Comparison of ENCODE assay signal across 8 cellular contexts in the genomic region with DNA sequence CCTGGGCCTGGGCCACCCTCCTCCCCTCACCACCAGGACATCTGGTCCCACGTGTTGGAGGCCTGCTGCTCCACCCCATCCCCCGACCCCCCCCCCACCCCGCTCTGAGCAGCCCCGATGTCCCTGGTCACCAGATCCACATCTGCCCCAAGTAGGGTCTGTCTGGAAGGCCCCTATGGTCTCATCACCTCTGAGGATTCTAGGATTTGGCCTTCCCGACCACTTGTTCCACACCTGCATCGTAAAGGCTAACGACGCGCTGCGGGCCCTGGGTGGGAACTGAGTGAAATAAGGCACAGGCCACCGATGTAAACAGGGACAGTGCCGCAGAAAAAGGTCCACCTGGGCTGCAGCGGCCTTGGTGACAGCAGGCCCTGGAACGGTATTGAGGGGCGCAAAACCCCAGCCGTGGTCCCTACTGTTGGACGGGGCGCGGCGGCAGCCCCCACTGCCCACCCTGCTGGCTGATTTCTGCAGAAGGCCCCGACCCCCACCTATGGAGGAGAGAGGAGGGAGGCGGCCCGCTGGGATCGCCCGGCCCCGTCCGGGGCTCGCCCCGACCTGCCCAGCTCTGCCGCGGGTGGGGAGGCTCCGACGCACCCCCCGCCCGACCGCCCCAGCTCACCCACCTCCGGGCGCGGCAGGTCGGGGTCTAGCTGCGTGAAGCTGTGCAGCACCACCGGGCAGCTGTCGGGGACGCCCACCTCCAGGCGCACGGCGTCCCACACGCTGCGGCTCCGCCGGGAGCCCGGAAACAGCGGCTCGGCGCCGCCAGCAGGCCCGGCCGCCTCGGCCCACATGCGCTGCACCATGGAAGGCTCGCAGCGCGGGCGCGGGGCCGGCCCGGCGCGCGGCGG. TPM values are rescaled to one million over a fixed set of nuclear protein-coding genes. Genes with fewer than 3 reads are reported as not detected.
A peak's percentile ranks its signal among the peaks of the same experiment; 100 is the strongest.
DNase-seq lines count a peak whose midpoint lies in the region; ATAC-seq, FAIRE-seq and TF ChIP-seq lines count a peak whose summit lies in the region.

No MANE protein-coding gene starts in this region.

- no peaks in the 10 kb centered on the region for H3K4me1 ChIP-seq in foreskin keratinocyte

- peak overlapping the region; percentile 71 for H3K4me3 ChIP-seq in GM08714 (ENCODE audit: low read length)

- no peak for TF ChIP-seq CTCF in foreskin keratinocyte (conservative IDR thresholded peaks at IDR 0.05)

- peak overlapping the region; percentile 80 for H3K4me3 Mint-ChIP-seq in T-helper 1 cell treated with Interleukin-12 subunit alpha and Interleukin-12 subunit beta and Interleukin-4 antibody, amounts not matched to agents 30 μg/mL and 1 μg/mL, for 36 hours

- H3K27me3 ChIP-seq in foreskin keratinocyte: peaks cover 9% of the 10 kb centered on the region

- peak; percentile 18 for ATAC-seq in HG02884 (IDR thresholded peaks at IDR 0.05; ENCODE audit: unreplicated experiment)
- no peak for ATAC-seq in foreskin keratinocyte

- H3K27ac ChIP-seq in foreskin keratinocyte: peak overlapping the region; percentile 68

- no peaks in the 10 kb centered on the region for H3K27me3 Mint-ChIP-seq in T-helper 1 cell treated with Interleukin-12 subunit alpha and Interleukin-12 subunit beta and Interleukin-4 antibody, amounts not matched to agents 30 μg/mL and 1 μg/mL, for 36 hours (ENCODE audit: low read depth)

- H3K27ac Mint-ChIP-seq in T-helper 1 cell treated with Interleukin-12 subunit alpha and Interleukin-12 subunit beta and Interleukin-4 antibody, amounts not matched to agents 30 μg/mL and 1 μg/mL, for 36 hours: peak overlapping the region; percentile 75

- no peak for FAIRE-seq in urothelium cell line (lab: Jason Lieb, UNC)

- H3K36me3 Mint-ChIP-seq in T-helper 1 cell treated with Interleukin-12 subunit alpha and Interleukin-12 subunit beta and Interleukin-4 antibody, amounts not matched to agents 30 μg/mL and 1 μg/mL, for 36 hours (ENCODE audit: low read depth): peaks cover 9% of the 10 kb centered on the region

- H3K4me1 Mint-ChIP-seq in T-helper 1 cell treated with Interleukin-12 subunit alpha and Interleukin-12 subunit beta and Interleukin-4 antibody, amounts not matched to agents 30 μg/mL and 1 μg/mL, for 36 hours (ENCODE audit: low read depth): peaks cover 59% of the 10 kb centered on the region

- DNase-seq in foreskin keratinocyte (no peak), retina (peak; percentile 62), urothelium cell line (ENCODE audit: low spot score) (no peak), globus pallidus (ENCODE audit: low spot score) (no peak), HUDEP-2 (lab: John Stamatoyannopoulos, UW; ENCODE audit: unreplicated experiment in 76 of 76) (no peak)

- no peaks in the 10 kb centered on the region for H3K9me3 Mint-ChIP-seq in T-helper 1 cell treated with Interleukin-12 subunit alpha and Interleukin-12 subunit beta and Interleukin-4 antibody, amounts not matched to agents 30 μg/mL and 1 μg/mL, for 36 hours

RNA-seq across cellular contexts. Expression of gene RALGDS, which starts 0.5 kb away (rescaled TPM):
- total RNA-seq in foreskin keratinocyte: 15.9 and 18.0 TPM in 2 replicates
- 11.9 and 12.7 TPM in 2 replicates for polyA plus RNA-seq in foreskin keratinocyte

RNA-seq across cellular contexts. Expression of gene GBGT1, which starts 43.1 kb away (rescaled TPM):
- total RNA-seq in foreskin keratinocyte: 1.7 and 3.0 TPM in 2 replicates
- 1.5 and 3.0 TPM in 2 replicates for polyA plus RNA-seq in foreskin keratinocyte

RNA-seq across cellular contexts. Expression of gene CEL, which starts 58.8 kb away (rescaled TPM):
- 0.34 and 0.67 TPM in 2 replicates for total RNA-seq in foreskin keratinocyte
- 0.44 and 0.70 TPM in 2 replicates for polyA plus RNA-seq in foreskin keratinocyte
